Comparison of ENCODE assay signal across 26 cellular contexts in genomic region chr13:19772306-19772705, GRCh38. TPM values are rescaled to one million over a fixed set of nuclear protein-coding genes. Genes with fewer than 3 reads are reported as not detected.
DNase-seq lines count a peak whose midpoint lies in the region; ATAC-seq and TF ChIP-seq lines count a peak whose summit lies in the region.
"Had no signal": no experiment of that assay in that cellular context is flagged by ENCODE, and none has a peak within 500 bp of the region (broad histone marks: within the 10 kb centered on the region; RNA-seq: fewer than 3 reads in every experiment).

No MANE protein-coding gene starts in this region.

- ATAC-seq in activated CD8-positive, alpha-beta T cell treated with anti-CD3 and anti-CD28 coated beads for 36 hours = no peak
- no peak for ATAC-seq in activated CD8-positive, alpha-beta T cell treated with anti-CD3 and anti-CD28 coated beads, Interleukin-2, amount 10 ng/mL, durations not matched to agents 7 days and 5 days
- ATAC-seq in CD4-positive, CD25-positive, alpha-beta regulatory T cell (ENCODE audit: low read depth in 2 of 2) = no peak
- ATAC-seq in WTC11 (no peak), HG03378 (IDR thresholded peaks at IDR 0.05; ENCODE audit: unreplicated experiment) (no peak), HG03097 (IDR thresholded peaks at IDR 0.05; ENCODE audit: low FRiP score, unreplicated experiment) (no peak)
- ATAC-seq: activated CD4-positive, alpha-beta T cell treated with anti-CD3 and anti-CD28 coated beads for 36 hours; activated T-helper 17 cell treated with anti-CD3 and anti-CD28 coated beads, Interleukin-2, amount 50 U/mL, for 72 hours; PC-3 had no signal

- DNase-seq in activated CD8-positive, alpha-beta T cell treated with anti-CD3 and anti-CD28 coated beads for 36 hours = no peak
- DNase-seq in activated CD8-positive, alpha-beta T cell treated with anti-CD3 and anti-CD28 coated beads, Interleukin-2, amount 10 ng/mL, durations not matched to agents 7 days and 5 days = no peak
- no peak for DNase-seq in CD4-positive, CD25-positive, alpha-beta regulatory T cell
- no peak for DNase-seq in WTC11 (ENCODE audit: low spot score)
- DNase-seq in immature natural killer cell = no peak
- no peak for DNase-seq in stimulated activated CD4-positive, alpha-beta T cell treated with anti-CD3 and anti-CD28 coated beads, Interleukin-12 subunit alpha, Interleukin-12 subunit beta, amount 100 ng/mL, for 4 hours
- DNase-seq: activated CD4-positive, alpha-beta T cell treated with anti-CD3 and anti-CD28 coated beads for 36 hours; activated naive CD4-positive, alpha-beta T cell treated with anti-CD3 and anti-CD28 coated beads, Interleukin-2, amount 50 U/mL, for 16 hours; amygdala; glutamatergic neuron; GOT3; kidney; naive B cell; NCI-H1092; NCI-H187; NCI-H524; NK-92 treated with Interleukin-12 subunit alpha and Interleukin-12 subunit beta, amount 100 ng/mL, for 24 hours; occipital lobe; PC-3; stimulated activated naive CD4-positive, alpha-beta T cell treated with Interleukin-2 at 50 U/mL for 16 hours; transverse colon had no signal

- peak overlapping the region; percentile 17 for H3K27ac Mint-ChIP-seq in activated CD8-positive, alpha-beta T cell treated with anti-CD3 and anti-CD28 coated beads for 36 hours
- H3K27ac Mint-ChIP-seq in activated CD8-positive, alpha-beta T cell treated with anti-CD3 and anti-CD28 coated beads, Interleukin-2, amount 10 ng/mL, durations not matched to agents 7 days and 5 days = no peak overlapping the region
- no peak overlapping the region for H3K27ac Mint-ChIP-seq in CD4-positive, CD25-positive, alpha-beta regulatory T cell
- H3K27ac Mint-ChIP-seq in WTC11 = peak overlapping the region; percentile 40; the same call in 1 of the 2 replicates
- H3K27ac Mint-ChIP-seq in immature natural killer cell = peak overlapping the region in 5 of 6 donors; percentile 15 to 51 (median 36)
- H3K27ac Mint-ChIP-seq: activated CD4-positive, alpha-beta T cell treated with anti-CD3 and anti-CD28 coated beads for 36 hours; activated T-helper 17 cell treated with anti-CD3 and anti-CD28 coated beads, Interleukin-2, amount 50 U/mL, for 72 hours; mesothelial cell of epicardium had no signal

- intact Hi-C loops in activated CD8-positive, alpha-beta T cell treated with anti-CD3 and anti-CD28 coated beads for 36 hours (cut with micrococcal nuclease) = no loop called here

- no peaks in the 10 kb centered on the region for H3K9me3 ChIP-seq in CD4-positive, CD25-positive, alpha-beta regulatory T cell (ENCODE audit: control insufficient read depth in 2 of 2, low read length in 2 of 2)
- H3K9me3 ChIP-seq: transverse colon had no signal

- H3K27me3 ChIP-seq in CD4-positive, CD25-positive, alpha-beta regulatory T cell (ENCODE audit: control insufficient read depth, insufficient read depth, low read length) = no peaks in the 10 kb centered on the region
- H3K27me3 ChIP-seq: BLaER1, transverse colon had no signal

- H3K4me1 ChIP-seq in CD4-positive, CD25-positive, alpha-beta regulatory T cell (ENCODE audit: control insufficient read depth, insufficient read depth, low read length, poor library complexity, severe bottlenecking) = peaks cover 39% of the 10 kb centered on the region

- peaks cover 46% of the 10 kb centered on the region for H3K36me3 ChIP-seq in CD4-positive, CD25-positive, alpha-beta regulatory T cell (ENCODE audit: control insufficient read depth, insufficient read depth, low read length)

- TF ChIP-seq CTCF in activated CD8-positive, alpha-beta T cell treated with anti-CD3 and anti-CD28 coated beads for 36 hours (IDR thresholded peaks at IDR 0.05) = no peak
- TF ChIP-seq CTCF in WTC11 (IDR thresholded peaks at IDR 0.05) = no peak

- no peaks in the 10 kb centered on the region for H3K9me3 Mint-ChIP-seq in activated CD8-positive, alpha-beta T cell treated with anti-CD3 and anti-CD28 coated beads for 36 hours
- no peaks in the 10 kb centered on the region for H3K9me3 Mint-ChIP-seq in activated CD8-positive, alpha-beta T cell treated with anti-CD3 and anti-CD28 coated beads, Interleukin-2, amount 10 ng/mL, durations not matched to agents 7 days and 5 days (ENCODE audit: insufficient read depth)
- no peaks in the 10 kb centered on the region for H3K9me3 Mint-ChIP-seq in CD4-positive, CD25-positive, alpha-beta regulatory T cell
- no peaks in the 10 kb centered on the region for H3K9me3 Mint-ChIP-seq in WTC11
- H3K9me3 Mint-ChIP-seq in immature natural killer cell = no peaks in the 10 kb centered on the region
- H3K9me3 Mint-ChIP-seq: activated T-helper 17 cell treated with anti-CD3 and anti-CD28 coated beads, Interleukin-2, amount 50 U/mL, for 72 hours; mesothelial cell of epicardium; naive B cell had no signal

- H3K4me3 Mint-ChIP-seq in activated CD8-positive, alpha-beta T cell treated with anti-CD3 and anti-CD28 coated beads for 36 hours = no peak overlapping the region
- no peak overlapping the region for H3K4me3 Mint-ChIP-seq in activated CD8-positive, alpha-beta T cell treated with anti-CD3 and anti-CD28 coated beads, Interleukin-2, amount 10 ng/mL, durations not matched to agents 7 days and 5 days
- H3K4me3 Mint-ChIP-seq in CD4-positive, CD25-positive, alpha-beta regulatory T cell = peak overlapping the region in 3 of 4 donors; percentile 37 to 61 (median 39)
- H3K4me3 Mint-ChIP-seq in WTC11 (no peak overlapping the region), immature natural killer cell (no peak overlapping the region)
- H3K4me3 Mint-ChIP-seq: activated CD4-positive, alpha-beta T cell treated with anti-CD3 and anti-CD28 coated beads for 36 hours; activated T-helper 17 cell treated with anti-CD3 and anti-CD28 coated beads, Interleukin-2, amount 50 U/mL, for 72 hours; mesothelial cell of epicardium; naive B cell had no signal

- H3K4me1 Mint-ChIP-seq in activated CD8-positive, alpha-beta T cell treated with anti-CD3 and anti-CD28 coated beads for 36 hours (ENCODE audit: low read depth) = peaks cover 34% of the 10 kb centered on the region
- peaks cover 33% of the 10 kb centered on the region for H3K4me1 Mint-ChIP-seq in activated CD8-positive, alpha-beta T cell treated with anti-CD3 and anti-CD28 coated beads, Interleukin-2, amount 10 ng/mL, durations not matched to agents 7 days and 5 days (ENCODE audit: low read depth)
- peaks cover 31 to 70% (median 49%) of the 10 kb centered on the region in 4 donors for H3K4me1 Mint-ChIP-seq in CD4-positive, CD25-positive, alpha-beta regulatory T cell
- H3K4me1 Mint-ChIP-seq in WTC11 (peaks cover 12% of the 10 kb centered on the region), immature natural killer cell (peaks cover 53 to 65% of the 10 kb centered on the region in 2 donors)

- no peaks in the 10 kb centered on the region for H3K27me3 Mint-ChIP-seq in activated CD8-positive, alpha-beta T cell treated with anti-CD3 and anti-CD28 coated beads for 36 hours
- H3K27me3 Mint-ChIP-seq in activated CD8-positive, alpha-beta T cell treated with anti-CD3 and anti-CD28 coated beads, Interleukin-2, amount 10 ng/mL, durations not matched to agents 7 days and 5 days (ENCODE audit: low read depth) = no peaks in the 10 kb centered on the region
- H3K27me3 Mint-ChIP-seq in CD4-positive, CD25-positive, alpha-beta regulatory T cell = no peaks in the 10 kb centered on the region
- no peaks in the 10 kb centered on the region for H3K27me3 Mint-ChIP-seq in WTC11 (ENCODE audit: low read depth)
- H3K27me3 Mint-ChIP-seq in immature natural killer cell (ENCODE audit: low read depth in 3 of 3) = peaks cover 0 to 4% (median 0%) of the 10 kb centered on the region in 3 donors
- H3K27me3 Mint-ChIP-seq: activated CD4-positive, alpha-beta T cell treated with anti-CD3 and anti-CD28 coated beads for 36 hours; activated T-helper 17 cell treated with anti-CD3 and anti-CD28 coated beads, Interleukin-2, amount 50 U/mL, for 72 hours; naive B cell had no signal

- POLR2A ChIA-PET in activated CD8-positive, alpha-beta T cell treated with anti-CD3 and anti-CD28 coated beads for 36 hours (lab: Charles Lee) = interaction anchor here (2.3 kb wide), 1 partner anchor 9 kb away, joined by 8 read pairs; no protein-coding TSS in a partner anchor
- POLR2A ChIA-PET in activated CD8-positive, alpha-beta T cell treated with anti-CD3 and anti-CD28 coated beads, Interleukin-2, amount 10 ng/mL, durations not matched to agents 7 days and 5 days (lab: Charles Lee) = no interaction called here
- POLR2A ChIA-PET in WTC11 (lab: Charles Lee) = interaction anchor here (0.7 kb wide), 2 partner anchors 10 to 12 kb away, joined by 3 to 7 read pairs; no protein-coding TSS in a partner anchor

- H3K27ac ChIP-seq in CD4-positive, CD25-positive, alpha-beta regulatory T cell (ENCODE audit: insufficient read depth, low read length, poor library complexity, severe bottlenecking) = no peak overlapping the region
- H3K27ac ChIP-seq: BLaER1, transverse colon had no signal

- CTCF ChIA-PET in activated CD8-positive, alpha-beta T cell treated with anti-CD3 and anti-CD28 coated beads for 36 hours (lab: Charles Lee) = no interaction called here
- CTCF ChIA-PET in activated CD8-positive, alpha-beta T cell treated with anti-CD3 and anti-CD28 coated beads, Interleukin-2, amount 10 ng/mL, durations not matched to agents 7 days and 5 days (lab: Charles Lee) = no interaction called here
- CTCF ChIA-PET in WTC11 (lab: Charles Lee) = interaction anchor here (3.6 kb wide), 1 partner anchor 46 kb away, joined by 15 read pairs; no protein-coding TSS in a partner anchor

- peaks cover 47% of the 10 kb centered on the region for H3K36me3 Mint-ChIP-seq in activated CD8-positive, alpha-beta T cell treated with anti-CD3 and anti-CD28 coated beads for 36 hours (ENCODE audit: low read depth)
- peaks cover 48% of the 10 kb centered on the region for H3K36me3 Mint-ChIP-seq in activated CD8-positive, alpha-beta T cell treated with anti-CD3 and anti-CD28 coated beads, Interleukin-2, amount 10 ng/mL, durations not matched to agents 7 days and 5 days (ENCODE audit: low read depth)
- H3K36me3 Mint-ChIP-seq in CD4-positive, CD25-positive, alpha-beta regulatory T cell = peaks cover 47% of the 10 kb centered on the region
- peaks cover 62% of the 10 kb centered on the region for H3K36me3 Mint-ChIP-seq in WTC11
- H3K36me3 Mint-ChIP-seq in immature natural killer cell = peaks cover 10 to 28% (median 11%) of the 10 kb centered on the region in 3 donors

- no peak overlapping the region for H3K4me3 ChIP-seq in CD4-positive, CD25-positive, alpha-beta regulatory T cell (ENCODE audit: low read depth, low read length)
- H3K4me3 ChIP-seq: BLaER1, transverse colon had no signal

TF ChIP-seq in WTC11, 78 proteins besides CTCF, POLR2A, EP300 and RAD21 (continues in another document):
- no peak for TF ChIP-seq MAX (CRISPR knock-in tag; IDR thresholded peaks at IDR 0.05)

RNA-seq across cellular contexts. Expression of gene PSPC1, which starts 10.4 kb away (rescaled TPM):
- 10 to 100 TPM; 61.8 to 62.2 TPM for total RNA-seq in activated CD8-positive, alpha-beta T cell treated with anti-CD3 and anti-CD28 coated beads for 36 hours
- total RNA-seq in activated CD8-positive, alpha-beta T cell treated with anti-CD3 and anti-CD28 coated beads, Interleukin-2, amount 10 ng/mL, durations not matched to agents 7 days and 5 days = 10 to 100 TPM; 70.9 to 72.2 TPM
- 107 TPM for total RNA-seq in CD4-positive, CD25-positive, alpha-beta regulatory T cell
- 10 to 100 TPM; 24.4 to 36.0 (median 29.9) TPM for polyA plus RNA-seq in CD4-positive, CD25-positive, alpha-beta regulatory T cell
- 67.5 to 101 TPM (median 99.2 TPM) in 3 replicates for total RNA-seq in WTC11 (2021)
- 10 to 100 TPM; 26.6 to 37.4 (median 36.6) TPM for polyA plus RNA-seq in immature natural killer cell

Comparison
In these comparisons a context has a peak if more than half of its experiments do, and no peak if none do; other contexts are left out.
1. H3K27ac Mint-ChIP-seq: peak in activated CD8-positive, alpha-beta T cell treated with anti-CD3 and anti-CD28 coated beads for 36 hours (single experiment), WTC11 (single experiment) and immature natural killer cell (5 of 6); none in activated CD8-positive, alpha-beta T cell treated with anti-CD3 and anti-CD28 coated beads, Interleukin-2, amount 10 ng/mL, durations not matched to agents 7 days and 5 days (single experiment) and CD4-positive, CD25-positive, alpha-beta regulatory T cell (0 of 3).
2. H3K4me3 Mint-ChIP-seq: peak in CD4-positive, CD25-positive, alpha-beta regulatory T cell (3 of 4); none in activated CD8-positive, alpha-beta T cell treated with anti-CD3 and anti-CD28 coated beads for 36 hours (single experiment), activated CD8-positive, alpha-beta T cell treated with anti-CD3 and anti-CD28 coated beads, Interleukin-2, amount 10 ng/mL, durations not matched to agents 7 days and 5 days (single experiment), WTC11 (single experiment) and immature natural killer cell (0 of 5).